ENCODE assay signal across 8 cellular contexts in the genomic region with DNA sequence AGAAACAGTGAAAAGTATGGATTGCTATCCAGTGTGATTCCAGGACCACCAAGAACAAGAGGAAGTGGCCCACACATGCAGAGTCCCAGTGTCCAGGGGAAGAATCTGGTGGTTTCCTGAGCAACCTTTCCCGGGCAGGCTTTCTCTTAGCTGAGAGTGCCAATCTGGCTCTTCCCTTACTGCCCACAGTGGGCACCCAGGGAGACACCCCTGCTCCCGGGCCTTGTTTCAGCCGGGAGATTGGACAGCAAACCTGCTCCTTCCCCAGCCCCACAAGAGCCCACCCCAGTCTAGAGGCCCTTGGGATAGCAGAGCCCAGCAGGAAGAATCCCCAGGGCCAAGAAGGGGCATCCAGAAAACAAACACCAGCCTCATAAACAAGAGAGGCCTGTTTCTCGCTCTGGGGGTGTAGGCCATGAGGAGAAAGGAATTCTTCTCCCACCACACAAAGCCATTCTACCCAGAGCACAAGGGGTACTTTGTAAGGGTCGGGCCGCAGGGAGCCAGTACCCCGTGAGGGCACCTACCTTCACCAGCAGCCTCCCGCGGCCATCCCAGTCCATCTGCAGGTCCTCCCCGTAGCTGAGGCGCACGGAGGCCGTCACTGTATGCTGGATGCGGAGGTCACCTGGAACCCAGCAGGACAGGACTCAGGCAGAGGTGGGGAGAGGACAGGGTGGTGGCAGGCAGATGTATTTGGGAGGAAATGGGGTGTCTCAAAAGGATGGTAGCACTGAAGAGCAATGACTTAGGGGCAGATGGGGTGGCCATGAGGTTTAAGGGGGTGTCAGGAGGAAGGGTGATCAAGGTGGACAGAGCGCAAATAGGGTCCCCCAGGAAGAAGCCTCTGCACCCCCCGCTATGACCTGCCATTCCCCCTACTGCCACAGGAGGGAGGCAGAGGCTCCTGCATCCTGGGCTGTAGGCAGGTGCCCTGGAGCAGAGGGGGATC.
DNase-seq lines count a peak whose midpoint lies in the region; ATAC-seq, FAIRE-seq and TF ChIP-seq lines count a peak whose summit lies in the region.

No MANE protein-coding gene starts in this region.

- H3K27me3 ChIP-seq in esophagus squamous epithelium, result no peaks in the 10 kb centered on the region
- H3K27me3 ChIP-seq in testis, result no peaks in the 10 kb centered on the region

- ATAC-seq in A549, result peak; percentile 71 to 90
- ATAC-seq in GM21619 (IDR thresholded peaks at IDR 0.05; ENCODE audit: unreplicated experiment), result no peak

- TF ChIP-seq EP300 in A549 (IDR thresholded peaks at IDR 0.05), result no peak

- H3K27ac ChIP-seq in A549, result no peak overlapping the region
- H3K27ac ChIP-seq in esophagus squamous epithelium, result peak overlapping the region; percentile 16 to 93 (median 88)
- H3K27ac ChIP-seq in testis, result no peak overlapping the region

- no peaks in the 10 kb centered on the region for H3K9me3 ChIP-seq in A549
- no peaks in the 10 kb centered on the region for H3K9me3 ChIP-seq in esophagus squamous epithelium
- no peaks in the 10 kb centered on the region for H3K9me3 ChIP-seq in testis

- TF ChIP-seq CTCF in A549 (IDR thresholded peaks at IDR 0.05) (peak; percentile 84), esophagus squamous epithelium (IDR thresholded peaks at IDR 0.05) (peak; percentile 54 to 96 (median 92)), nephron progenitor cell (IDR thresholded peaks at IDR 0.05) (peak; percentile 94), testis (IDR thresholded peaks at IDR 0.05) (peak; percentile 60 to 79 (median 68))

- H3K27ac Mint-ChIP-seq in nephron progenitor cell, result no peak overlapping the region

- FAIRE-seq in A549 (lab: Jason Lieb, UNC), result no peak
- FAIRE-seq in GM12891 (lab: Jason Lieb, UNC), result peak; percentile 93

- no peaks in the 10 kb centered on the region for H3K36me3 Mint-ChIP-seq in nephron progenitor cell (ENCODE audit: low read depth)

- no peak overlapping the region for H3K4me2 ChIP-seq in A549

- CTCF ChIA-PET in A549 (lab: Yijun Ruan, JAX), result interaction anchor here (0.9 to 11.6 kb wide), 15 partner anchors 10 to 223 kb away, joined by 3 to 144 read pairs (median 5); a partner anchor contains a TSS

- peaks cover 36% of the 10 kb centered on the region for H3K4me1 Mint-ChIP-seq in nephron progenitor cell

- H3K27me3 Mint-ChIP-seq in nephron progenitor cell (ENCODE audit: low read depth, poor library complexity), result peaks cover 16% of the 10 kb centered on the region

- H3K4me3 ChIP-seq in A549, result no peak overlapping the region
- H3K4me3 ChIP-seq in esophagus squamous epithelium, result no peak overlapping the region
- no peak overlapping the region for H3K4me3 ChIP-seq in testis

- TF ChIP-seq POLR2A in A549 (IDR thresholded peaks at IDR 0.05; ENCODE audit: low read length), result no peak
- no peak for TF ChIP-seq POLR2A in GM12891 (IDR thresholded peaks at IDR 0.05; ENCODE audit: low read depth, low read length)
- TF ChIP-seq POLR2A in esophagus squamous epithelium (IDR thresholded peaks at IDR 0.05), result no peak
- TF ChIP-seq POLR2A in testis (IDR thresholded peaks at IDR 0.05), result no peak

- intact Hi-C loops in esophagus squamous epithelium (cut with DNase I) (loop anchor here (5.0 kb wide), 2 partner anchors 115 to 220 kb away; no protein-coding TSS in a partner anchor), testis (cut with DNase I; ENCODE audit: low total_unique reads) (loop anchor here (10.0 kb wide), 1 partner anchor 132 kb away; no protein-coding TSS in a partner anchor)

- peaks cover 0 to 29% (median 0%) of the 10 kb centered on the region in 3 donors for H3K36me3 ChIP-seq in esophagus squamous epithelium
- no peaks in the 10 kb centered on the region for H3K36me3 ChIP-seq in testis (ENCODE audit: low read depth, missing control alignments)

- POLR2A ChIA-PET in A549 (lab: Yijun Ruan, JAX), result no interaction called here

- H3K4me3 Mint-ChIP-seq in nephron progenitor cell, result no peak overlapping the region

- no peaks in the 10 kb centered on the region for H3K9me3 Mint-ChIP-seq in nephron progenitor cell

- WGBS in A549 (ENCODE audit: missing lambda C conversion rate), result 34% methylated on average over 16 of the region's 16 CpGs
- 51 to 63% methylated on average over 4 to 5 of the region's 16 CpGs for WGBS in esophagus squamous epithelium, 2 donors
- WGBS in testis, 2 donors, result 76 to 83% methylated on average over 14 to 16 of the region's 16 CpGs

- DNase-seq in A549 (ENCODE audit: low read depth in 1 of 2, low spot score in 1 of 2) (peak; percentile 59 to 77), GM12891 (ENCODE audit: insufficient read length, low spot score) (peak; percentile 69), NCI-H748 (lab: John Stamatoyannopoulos, UW; ENCODE audit: unreplicated experiment) (peak; percentile 54), activated T-cell treated with anti-CD3 and anti-CD28 coated beads for 1 hour (ENCODE audit: low read depth) (peak; percentile 43), esophagus squamous epithelium (lab: John Stamatoyannopoulos, UW) (no peak), nephron progenitor cell (peak; percentile 74), testis (peak; percentile 58)

- no peaks in the 10 kb centered on the region for H3K4me1 ChIP-seq in A549
- H3K4me1 ChIP-seq in esophagus squamous epithelium, result peaks cover 26 to 58% (median 41%) of the 10 kb centered on the region in 3 donors
- H3K4me1 ChIP-seq in testis, result no peaks in the 10 kb centered on the region

- TF ChIP-seq RAD21 in A549 (conservative IDR thresholded peaks at IDR 0.05 in 1 of 2, IDR thresholded peaks at IDR 0.05 in 1 of 2), result peak; percentile 91 to 96

TF ChIP-seq in A549, 52 proteins besides CTCF, POLR2A, EP300 and RAD21:
- TF ChIP-seq FOSL2 (IDR thresholded peaks at IDR 0.05) (no peak), FOSL2 (CRISPR knock-in tag; IDR thresholded peaks at IDR 0.05) (no peak), BHLHE40 (IDR thresholded peaks at IDR 0.05; ENCODE audit: low read depth, low read length) (no peak), SMC3 (IDR thresholded peaks at IDR 0.05) (peak; percentile 92)

TF ChIP-seq in GM12891, 5 proteins besides CTCF, POLR2A, EP300 and RAD21:
- no peak for TF ChIP-seq PAX5 (IDR thresholded peaks at IDR 0.05; ENCODE audit: insufficient read depth, low read length, severe bottlenecking)
- no peak for TF ChIP-seq TAF1 (IDR thresholded peaks at IDR 0.05; ENCODE audit: low read depth, low read length)
- no peak for TF ChIP-seq SPI1 (IDR thresholded peaks at IDR 0.05; ENCODE audit: low read depth, low read length)
- no peak for TF ChIP-seq POU2F2 (IDR thresholded peaks at IDR 0.05; ENCODE audit: low read depth, low read length)
- TF ChIP-seq POLR2AphosphoS5 (IDR thresholded peaks at IDR 0.05; ENCODE audit: low read depth, low read length), result no peak

Comparison
In these comparisons a context has a peak if more than half of its experiments do, and no peak if none do; other contexts are left out.
1. H3K27ac ChIP-seq: peak in esophagus squamous epithelium (4 of 4); none in A549 (0 of 2) and testis (0 of 2).
2. Peak in every context shown above with its lines, with median percentiles within 50 percentile points of each other: CTCF ChIP-seq.